ENCODE assay signal across 20 cellular contexts in genomic region chr10:21340341-21340740, GRCh38.
DNase-seq lines count a peak whose midpoint lies in the region; ATAC-seq, FAIRE-seq and TF ChIP-seq lines count a peak whose summit lies in the region.
"Had no signal": no experiment of that assay in that cellular context is flagged by ENCODE, and none has a peak within 500 bp of the region (broad histone marks: within the 10 kb centered on the region; RNA-seq: fewer than 3 reads in every experiment).

No MANE protein-coding gene starts in this region.

- no TSS peak for BruUV-seq in PC-3 (replicated peaks; lab: Mats Ljungman, UMichigan)
- BruUV-seq in Calu3 (replicated peaks; lab: Mats Ljungman, UMichigan), result no TSS peak

- no peak overlapping the region for H2BK15ac ChIP-seq in H1 (ENCODE audit: low read length)

- 91% methylated on average over 3 of the region's 3 CpGs; no CpG with 5 or more reads in 1 of the 2 experiments for WGBS in H1 (ENCODE audit: extremely low coverage in 1 of 2, insufficient coverage in 1 of 2, insufficient read length in 1 of 2, insufficient replicate concordance in 2 of 2, low coverage in 1 of 2, low lambda C conversion rate in 2 of 2, missing lambda C conversion rate in 1 of 2), 2 experiments
- WGBS in smooth muscle cell (ENCODE audit: low lambda C conversion rate), result 72% methylated on average over 3 of the region's 3 CpGs

- no peak for FAIRE-seq in H1 (lab: Jason Lieb, UNC)
- FAIRE-seq: GM12891, GM19239 had no signal

- TF ChIP-seq CTCF in PC-3 (conservative IDR thresholded peaks at IDR 0.05; ENCODE audit: low read depth, low read length), result no peak
- no peak for TF ChIP-seq CTCF in H1 (IDR thresholded peaks at IDR 0.05; ENCODE audit: control extremely low read depth in 1 of 3, insufficient read depth in 1 of 3, low read depth in 1 of 3, low read length in 3 of 3)
- no peak for TF ChIP-seq CTCF in smooth muscle cell (IDR thresholded peaks at IDR 0.05; ENCODE audit: borderline replicate concordance, insufficient read depth, poor library complexity, severe bottlenecking)
- no peak for TF ChIP-seq CTCF in Calu3 (IDR thresholded peaks at IDR 0.05; ENCODE audit: unreplicated experiment)
- no peak for TF ChIP-seq CTCF in lower lobe of right lung (IDR thresholded peaks at IDR 0.05)

- DNase-seq in ELR (ENCODE audit: low read depth), result peak; percentile 81
- peak; percentile 91 for DNase-seq in PC-3
- DNase-seq in H1 (ENCODE audit: low read depth in 1 of 2, low spot score in 2 of 2), result no peak
- no peak for DNase-seq in smooth muscle cell (lab: John Stamatoyannopoulos, UW; ENCODE audit: unreplicated experiment)
- no peak for DNase-seq in Calu3
- DNase-seq in activated gamma-delta T cell treated with Interleukin-2 at 50 U/mL for 16 hours, result no peak
- DNase-seq in lower lobe of right lung, result no peak
- DNase-seq: CD8-positive, alpha-beta memory T cell; DMS153; MM.1S; NCI-H1105; NCI-H187; NCI-H446; RPMI8226; SJCRH30 had no signal

- H3K4me2 ChIP-seq in PC-3 (ENCODE audit: low read length), result peak overlapping the region; percentile 53
- H3K4me2 ChIP-seq in H1 (ENCODE audit: insufficient read depth in 1 of 2, low read depth in 2 of 2, low read length in 2 of 2), result no peak overlapping the region
- H3K4me2 ChIP-seq in smooth muscle cell, result no peak overlapping the region
- H3K4me2 ChIP-seq: BLaER1, KMS-11 had no signal

- no peak for TF ChIP-seq EP300 in H1 (IDR thresholded peaks at IDR 0.05; ENCODE audit: borderline replicate concordance in 1 of 2, low read depth in 2 of 2, low read length in 2 of 2)

- H3K79me2 ChIP-seq in PC-3 (ENCODE audit: low read length) (no peaks in the 10 kb centered on the region), H1 (ENCODE audit: control insufficient read depth in 1 of 2, insufficient read depth in 2 of 2, low read length in 2 of 2) (no peaks in the 10 kb centered on the region), smooth muscle cell (ENCODE audit: low read depth) (no peaks in the 10 kb centered on the region)

- H3K27me3 ChIP-seq in PC-3 (ENCODE audit: low read length) (no peaks in the 10 kb centered on the region), H1 (replicated peaks in 1 of 4; ENCODE audit: control insufficient read depth in 3 of 4, extremely low read depth in 1 of 4, insufficient read depth in 3 of 4, low read length in 3 of 4) (no peaks in the 10 kb centered on the region), smooth muscle cell (ENCODE audit: low read depth) (no peaks in the 10 kb centered on the region), lower lobe of right lung (ENCODE audit: low read depth) (no peaks in the 10 kb centered on the region)
- H3K27me3 ChIP-seq: BLaER1, SJCRH30 had no signal

- no peak overlapping the region for H3K14ac ChIP-seq in H1 (ENCODE audit: insufficient read length)

- no peaks in the 10 kb centered on the region for H4K20me1 ChIP-seq in PC-3 (ENCODE audit: low read length)
- no peaks in the 10 kb centered on the region for H4K20me1 ChIP-seq in H1 (replicated peaks in 1 of 2; ENCODE audit: control insufficient read depth in 1 of 2, insufficient read depth in 2 of 2, low read length in 2 of 2)
- no peaks in the 10 kb centered on the region for H4K20me1 ChIP-seq in smooth muscle cell (ENCODE audit: low read depth)
- H4K20me1 ChIP-seq: BLaER1 had no signal

- no peak overlapping the region for H2AK5ac ChIP-seq in H1 (ENCODE audit: low read depth, low read length)

- H2AFZ ChIP-seq in PC-3 (ENCODE audit: low read length) (no peak overlapping the region), H1 (ENCODE audit: low read length) (no peak overlapping the region), smooth muscle cell (ENCODE audit: low read depth) (no peak overlapping the region)

- peaks cover 27% of the 10 kb centered on the region for H3K4me1 Mint-ChIP-seq in Calu3 (ENCODE audit: low read depth, unreplicated experiment)
- H3K4me1 Mint-ChIP-seq: CD8-positive, alpha-beta memory T cell had no signal

- peak overlapping the region; percentile 70 for H2BK120ac ChIP-seq in H1 (replicated peaks; ENCODE audit: low read depth, low read length)

- no peak overlapping the region for H4K5ac ChIP-seq in H1 (ENCODE audit: insufficient read length, low read depth, low read length)

- no peak overlapping the region for H2BK20ac ChIP-seq in H1 (ENCODE audit: low read length)

- H3K4me3 Mint-ChIP-seq in Calu3 (ENCODE audit: low read depth, unreplicated experiment), result no peak overlapping the region
- H3K4me3 Mint-ChIP-seq: CD8-positive, alpha-beta memory T cell had no signal

- H3K9ac ChIP-seq in PC-3 (ENCODE audit: low read length), result no peak overlapping the region
- H3K9ac ChIP-seq in H1 (replicated peaks in 1 of 4; ENCODE audit: extremely low read depth in 1 of 4, low read depth in 3 of 4, low read length in 3 of 4), result no peak overlapping the region
- no peak overlapping the region for H3K9ac ChIP-seq in smooth muscle cell (ENCODE audit: low read depth)
- H3K9ac ChIP-seq: BLaER1, KMS-11 had no signal

- no peak overlapping the region for H3K23ac ChIP-seq in H1 (ENCODE audit: insufficient read length)

- H3K36me3 ChIP-seq in PC-3 (ENCODE audit: low read depth, low read length) (no peaks in the 10 kb centered on the region; the same call in 1 of the 2 replicates), H1 (ENCODE audit: control insufficient read depth in 2 of 4, insufficient read depth in 4 of 4, low read length in 3 of 4) (no peaks in the 10 kb centered on the region), smooth muscle cell (ENCODE audit: low read depth) (no peaks in the 10 kb centered on the region), lower lobe of right lung (no peaks in the 10 kb centered on the region)
- H3K36me3 ChIP-seq: BLaER1, SJCRH30 had no signal

- peak overlapping the region; percentile 51 for H3K27ac ChIP-seq in PC-3 (ENCODE audit: low read length)
- H3K27ac ChIP-seq in H1 (ENCODE audit: low read depth, low read length), result no peak overlapping the region
- H3K27ac ChIP-seq in smooth muscle cell (ENCODE audit: low read depth), result peak overlapping the region; percentile 12
- no peak overlapping the region for H3K27ac ChIP-seq in lower lobe of right lung
- H3K27ac ChIP-seq: BLaER1, HL-60, KMS-11, SJCRH30 had no signal

- peaks cover 14% of the 10 kb centered on the region for H3K36me3 Mint-ChIP-seq in Calu3 (ENCODE audit: insufficient read depth, unreplicated experiment)
- H3K36me3 Mint-ChIP-seq: CD8-positive, alpha-beta memory T cell had no signal

- H4K91ac ChIP-seq in H1 (replicated peaks; ENCODE audit: insufficient read length, low read length), result peak overlapping the region; percentile 83

- no peaks in the 10 kb centered on the region for H3K27me3 Mint-ChIP-seq in Calu3 (ENCODE audit: unreplicated experiment)

- intact Hi-C loops in PC-3 (cut with micrococcal nuclease), result no loop called here
- intact Hi-C loops in Calu3 (cut with micrococcal nuclease; ENCODE audit: unreplicated experiment), result no loop called here
- intact Hi-C loops in lower lobe of right lung (cut with DNase I), result no loop called here

- TF ChIP-seq POLR2A in H1 (IDR thresholded peaks at IDR 0.05; ENCODE audit: control extremely low read depth in 1 of 2, low read depth in 2 of 2, low read length in 2 of 2), result no peak

- H3K79me1 ChIP-seq in H1 (ENCODE audit: low read depth, low read length), result no peaks in the 10 kb centered on the region

- H3K9me3 ChIP-seq in PC-3 (ENCODE audit: low read length) (no peaks in the 10 kb centered on the region), H1 (ENCODE audit: insufficient read depth in 2 of 2, low read depth in 1 of 2, low read length in 1 of 2) (no peaks in the 10 kb centered on the region), smooth muscle cell (replicated peaks; ENCODE audit: low read depth) (no peaks in the 10 kb centered on the region), lower lobe of right lung (no peaks in the 10 kb centered on the region)
- H3K9me3 ChIP-seq: BLaER1, SJCRH30 had no signal

- H3K4me3 ChIP-seq in PC-3 (ENCODE audit: low read length), result no peak overlapping the region
- no peak overlapping the region for H3K4me3 ChIP-seq in H1 (ENCODE audit: extremely low read depth in 1 of 4, insufficient read depth in 2 of 4, low read depth in 3 of 4, low read length in 4 of 4)
- no peak overlapping the region for H3K4me3 ChIP-seq in smooth muscle cell
- no peak overlapping the region for H3K4me3 ChIP-seq in lower lobe of right lung
- H3K4me3 ChIP-seq: BLaER1, SJCRH30 had no signal

- no peak overlapping the region for H3K18ac ChIP-seq in H1 (ENCODE audit: extremely low read depth, low read length)

- no peak overlapping the region for H3K27ac Mint-ChIP-seq in Calu3 (ENCODE audit: unreplicated experiment)
- H3K27ac Mint-ChIP-seq: CD8-positive, alpha-beta memory T cell had no signal

- H3K4ac ChIP-seq in H1 (replicated peaks; ENCODE audit: insufficient read length, low read depth, low read length), result peak overlapping the region; percentile 91

- ATAC-seq in PC-3 (peak; percentile 51), lower lobe of right lung (no peak)

- H3K56ac ChIP-seq in H1 (replicated peaks; ENCODE audit: insufficient read length, low read depth, low read length), result no peak overlapping the region

- no peaks in the 10 kb centered on the region for H3K9me3 Mint-ChIP-seq in Calu3 (ENCODE audit: low read depth, unreplicated experiment)

- H3K23me2 ChIP-seq in H1 (ENCODE audit: low read depth, low read length), result no peaks in the 10 kb centered on the region

- no peak overlapping the region for H2BK5ac ChIP-seq in H1 (ENCODE audit: low read depth, low read length)

- CTCF ChIA-PET in PC-3 (lab: Charles Lee) (no interaction called here), H1 (lab: Charles Lee; ENCODE audit: partially characterized antibody) (no interaction called here), Calu3 (lab: Charles Lee) (no interaction called here)

- peaks cover 38% of the 10 kb centered on the region for H3K4me1 ChIP-seq in PC-3 (ENCODE audit: insufficient read depth, low read length)
- peaks cover 5 to 9% (median 6%) of the 10 kb centered on the region in 4 experiments for H3K4me1 ChIP-seq in H1 (replicated peaks in 1 of 4; ENCODE audit: control insufficient read depth in 3 of 4, insufficient read depth in 4 of 4, low read length in 3 of 4)
- peaks cover 8% of the 10 kb centered on the region for H3K4me1 ChIP-seq in smooth muscle cell (ENCODE audit: low read depth)
- H3K4me1 ChIP-seq in lower lobe of right lung, result peaks cover 15% of the 10 kb centered on the region
- H3K4me1 ChIP-seq: BLaER1 had no signal

- H3F3A ChIP-seq in PC-3 (ENCODE audit: low read length, unreplicated experiment), result peaks cover 10% of the 10 kb centered on the region
- peaks cover 3% of the 10 kb centered on the region for H3F3A ChIP-seq in smooth muscle cell (ENCODE audit: low read depth)

- POLR2A ChIA-PET in PC-3 (lab: Charles Lee; ENCODE audit: unreplicated experiment), result no interaction called here
- POLR2A ChIA-PET in H1 (lab: Charles Lee; ENCODE audit: partially characterized antibody), result no interaction called here

- H2BK12ac ChIP-seq in H1 (ENCODE audit: low read depth, low read length), result no peak overlapping the region; the same call in 1 of the 2 replicates

- H3K9me2 ChIP-seq in PC-3 (replicated peaks; ENCODE audit: low read length), result no peaks in the 10 kb centered on the region

- no peak overlapping the region for H4K8ac ChIP-seq in H1 (ENCODE audit: extremely low read depth, insufficient read depth, low read length)

- TF ChIP-seq RAD21 in H1 (IDR thresholded peaks at IDR 0.05 in 1 of 2, conservative IDR thresholded peaks at IDR 0.05 in 1 of 2; ENCODE audit: low read depth in 2 of 2, low read length in 2 of 2), result no peak

TF ChIP-seq in H1, 55 proteins besides CTCF, POLR2A, EP300 and RAD21 (continues in another document):
- TF ChIP-seq ZNF274 (IDR thresholded peaks at IDR 0.05; ENCODE audit: borderline replicate concordance, extremely low read depth, low read length) (no peak), SIRT6 (IDR thresholded peaks at IDR 0.05; ENCODE audit: low read length) (no peak)

Comparison
In these comparisons a context has a peak if more than half of its experiments do, and no peak if none do; other contexts are left out.
1. DNase-seq: peak in ELR (single experiment) and PC-3 (single experiment); none in H1 (0 of 2), smooth muscle cell (single experiment), Calu3 (single experiment), activated gamma-delta T cell treated with Interleukin-2 at 50 U/mL for 16 hours (single experiment) and lower lobe of right lung (single experiment).
2. H3K27ac ChIP-seq: peak in PC-3 (single experiment) and smooth muscle cell (single experiment); none in H1 (single experiment) and lower lobe of right lung (single experiment).